8 cellular contexts compared by ENCODE assay signal in the genomic region with DNA sequence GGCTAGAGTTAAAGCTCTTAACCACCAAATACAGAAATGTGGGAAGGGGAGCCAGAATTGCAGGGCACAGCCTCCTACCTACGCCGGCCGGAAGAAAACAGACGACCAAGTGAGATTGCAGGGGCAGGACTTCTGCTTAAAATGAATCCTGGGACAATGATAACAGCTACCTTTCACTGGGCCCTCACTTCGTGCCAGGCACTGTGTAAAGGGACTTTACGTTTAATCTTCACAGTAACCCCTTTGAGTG.
A peak's percentile ranks its signal among the peaks of the same experiment; 100 is the strongest.
DNase-seq lines count a peak whose midpoint lies in the region; ATAC-seq and TF ChIP-seq lines count a peak whose summit lies in the region.

Gene GNAT2, minus strand, starts transcription at position 212 of the 250 bp plus-strand sequence. CDS start 6,746 bp downstream, outside the sequence.

- H3K9me3 Mint-ChIP-seq in nephron progenitor cell: no peaks in the 10 kb centered on the region

- H3K4me3 ChIP-seq in BLaER1 (peak within 1 kb of the TSS; percentile 93), LNCaP clone FGC (ENCODE audit: low read depth, low read length) (peak within 1 kb of the TSS; percentile 96), duodenal mucosa (ENCODE audit: low read depth in 1 of 2, low read length in 2 of 2) (peak within 1 kb of the TSS; percentile 89 to 98)

- H3K27me3 Mint-ChIP-seq in nephron progenitor cell (ENCODE audit: low read depth, poor library complexity): peaks cover 2% of the 10 kb centered on the region

- H4K20me1 ChIP-seq in BLaER1: peaks cover 32% of the 10 kb centered on the region

- H3K4me1 ChIP-seq in BLaER1 (peaks cover 64% of the 10 kb centered on the region), duodenal mucosa (ENCODE audit: control insufficient read depth in 1 of 2, insufficient read depth in 2 of 2, low read length in 2 of 2) (peaks cover 60 to 70% of the 10 kb centered on the region in 2 donors)

- no peaks in the 10 kb centered on the region for H3K36me3 Mint-ChIP-seq in nephron progenitor cell (ENCODE audit: low read depth)

- TF ChIP-seq CTCF in LNCaP clone FGC (IDR thresholded peaks at IDR 0.05; ENCODE audit: control insufficient read depth, extremely low read depth, insufficient read depth): no peak
- no peak for TF ChIP-seq CTCF in nephron progenitor cell (IDR thresholded peaks at IDR 0.05)

- H3K9ac ChIP-seq in BLaER1 (peak within 1 kb of the TSS; percentile 91), duodenal mucosa (ENCODE audit: low read depth in 1 of 2, low read length in 2 of 2) (peak within 1 kb of the TSS; percentile 79 to 93)

- no peak for ATAC-seq in GM21390 (IDR thresholded peaks at IDR 0.05; ENCODE audit: unreplicated experiment)

- peak within 1 kb of the TSS; percentile 89 for H3K27ac ChIP-seq in BLaER1
- peak within 1 kb of the TSS; percentile 74 for H3K27ac ChIP-seq in duodenal mucosa (ENCODE audit: low read depth, low read length)

- H3K4me2 ChIP-seq in BLaER1: peak within 1 kb of the TSS; percentile 91

- peak within 1 kb of the TSS; percentile 95 for H3K4me3 Mint-ChIP-seq in nephron progenitor cell

- H3K4me1 Mint-ChIP-seq in nephron progenitor cell: peaks cover 76% of the 10 kb centered on the region

- H3K27ac Mint-ChIP-seq in nephron progenitor cell: peak within 1 kb of the TSS; percentile 98

- H3K36me3 ChIP-seq in BLaER1 (no peaks in the 10 kb centered on the region), duodenal mucosa (ENCODE audit: control insufficient read depth in 1 of 2, insufficient read depth in 2 of 2, low read length in 2 of 2) (no peaks in the 10 kb centered on the region)

- DNase-seq in LNCaP clone FGC (ENCODE audit: low read depth) (no peak), nephron progenitor cell (no peak), NCI-H187 (lab: John Stamatoyannopoulos, UW) (no peak), NCI-H1694 (lab: John Stamatoyannopoulos, UW) (no peak), HPDE6-E6E7 (ENCODE audit: extremely low spot score) (no peak)

- H3K9me3 ChIP-seq in BLaER1 (no peaks in the 10 kb centered on the region), duodenal mucosa (ENCODE audit: control insufficient read depth in 1 of 2, low read length in 2 of 2) (no peaks in the 10 kb centered on the region)

- H3K27me3 ChIP-seq in BLaER1 (no peaks in the 10 kb centered on the region), duodenal mucosa (ENCODE audit: control insufficient read depth in 1 of 2, insufficient read depth in 2 of 2, low read length in 2 of 2) (no peaks in the 10 kb centered on the region)
